21 cellular contexts compared by ENCODE assay signal in genomic region chr22:21054714-21055563, GRCh38. TPM values are rescaled to one million over a fixed set of nuclear protein-coding genes. Genes with fewer than 3 reads are reported as not detected.
"Had no signal": no experiment of that assay in that cellular context is flagged by ENCODE, and none has a peak within 500 bp of the region (broad histone marks: within the 10 kb centered on the region; RNA-seq: fewer than 3 reads in every experiment).

No MANE protein-coding gene starts in this region.

- H3K9me3 Mint-ChIP-seq: central memory CD8-positive, alpha-beta T cell; T-helper 2 cell treated with Interferon-gamma antibody and Interleukin-4, amounts not matched to agents 5 μg/mL and 100 μg/mL, for 36 hours; WTC11 had no signal

- FAIRE-seq: keratinocyte had no signal

- DNase-seq: activated CD4-positive, alpha-beta T cell treated with anti-CD3 and anti-CD28 coated beads for 36 hours; activated CD4-positive, alpha-beta T cell treated with anti-CD3 and anti-CD28 coated beads, Interleukin-2, amount 50 U/mL, for 48 hours; activated CD8-positive, alpha-beta memory T cell treated with anti-CD3 and anti-CD28 coated beads, Interleukin-2, amount 10 ng/mL, durations not matched to agents 7 days and 5 days; activated naive CD4-positive, alpha-beta T cell; aorta; brain microvascular endothelial cell; colonic mucosa; left lung; stimulated activated CD4-positive, alpha-beta T cell treated with anti-CD3 and anti-CD28 coated beads, Interleukin-2, amount 100 ng/mL, for 24 hours; stimulated activated naive CD8-positive, alpha-beta T cell treated with anti-CD3 and anti-CD28 coated beads, Interleukin-15, Interleukin-2, amounts not matched to agents 100 U/mL and 50 U/mL, for 24 hours; substantia nigra; tibial artery had no signal

- H3K36me3 ChIP-seq: brain microvascular endothelial cell, colonic mucosa, left lung, tibial artery, uterus had no signal

- H3K27me3 ChIP-seq: colonic mucosa, uterus had no signal

- H3K27ac Mint-ChIP-seq: activated CD8-positive, alpha-beta memory T cell treated with anti-CD3 and anti-CD28 coated beads, Interleukin-2, amount 10 ng/mL, durations not matched to agents 7 days and 5 days; progenitor cell of endocrine pancreas; T-helper 2 cell treated with Interferon-gamma antibody and Interleukin-4, amounts not matched to agents 5 μg/mL and 100 μg/mL, for 36 hours; WTC11 had no signal

- H3K4me3 Mint-ChIP-seq: activated CD8-positive, alpha-beta memory T cell treated with anti-CD3 and anti-CD28 coated beads, Interleukin-2, amount 10 ng/mL, durations not matched to agents 7 days and 5 days; WTC11 had no signal

- H3K9me3 ChIP-seq: colonic mucosa, left lung, tibial artery, uterus had no signal

- ATAC-seq: activated CD4-positive, alpha-beta T cell treated with anti-CD3 and anti-CD28 coated beads for 36 hours; left lung; stimulated activated naive CD8-positive, alpha-beta T cell treated with anti-CD3 and anti-CD28 coated beads, Interleukin-15, Interleukin-2, amounts not matched to agents 100 U/mL and 50 U/mL, for 24 hours had no signal

- H3K4me1 ChIP-seq: colonic mucosa, left lung, tibial artery, uterus had no signal

- H3K27ac ChIP-seq: brain microvascular endothelial cell, colonic mucosa, left lung, tibial artery, uterus had no signal

- H3K4me3 ChIP-seq: colonic mucosa, left lung, tibial artery, uterus had no signal

- H3K36me3 Mint-ChIP-seq: activated CD8-positive, alpha-beta memory T cell treated with anti-CD3 and anti-CD28 coated beads, Interleukin-2, amount 10 ng/mL, durations not matched to agents 7 days and 5 days; WTC11 had no signal

RNA-seq across cellular contexts. Expression of gene LRRC74B, which starts 9.2 kb away (rescaled TPM):
- total RNA-seq: activated CD4-positive, alpha-beta T cell treated with anti-CD3 and anti-CD28 coated beads for 36 hours; activated CD8-positive, alpha-beta memory T cell treated with anti-CD3 and anti-CD28 coated beads, Interleukin-2, amount 10 ng/mL, durations not matched to agents 7 days and 5 days; aorta; colonic mucosa; lung microvascular endothelial cell; osteoblast; WTC11 had no signal
- polyA plus RNA-seq: keratinocyte, neural cell had no signal

RNA-seq across cellular contexts. Expression of gene SLC7A4, which starts 22.6 kb away (rescaled TPM):
- total RNA-seq: activated CD4-positive, alpha-beta T cell treated with anti-CD3 and anti-CD28 coated beads for 36 hours; lung microvascular endothelial cell had no signal
- polyA plus RNA-seq: aorta, neural cell had no signal

RNA-seq across cellular contexts. Expression of gene P2RX6, which starts 40.0 kb away (rescaled TPM):
- total RNA-seq: lung microvascular endothelial cell had no signal
